ENCODE assay signal across 1 cellular context in the genomic region with DNA sequence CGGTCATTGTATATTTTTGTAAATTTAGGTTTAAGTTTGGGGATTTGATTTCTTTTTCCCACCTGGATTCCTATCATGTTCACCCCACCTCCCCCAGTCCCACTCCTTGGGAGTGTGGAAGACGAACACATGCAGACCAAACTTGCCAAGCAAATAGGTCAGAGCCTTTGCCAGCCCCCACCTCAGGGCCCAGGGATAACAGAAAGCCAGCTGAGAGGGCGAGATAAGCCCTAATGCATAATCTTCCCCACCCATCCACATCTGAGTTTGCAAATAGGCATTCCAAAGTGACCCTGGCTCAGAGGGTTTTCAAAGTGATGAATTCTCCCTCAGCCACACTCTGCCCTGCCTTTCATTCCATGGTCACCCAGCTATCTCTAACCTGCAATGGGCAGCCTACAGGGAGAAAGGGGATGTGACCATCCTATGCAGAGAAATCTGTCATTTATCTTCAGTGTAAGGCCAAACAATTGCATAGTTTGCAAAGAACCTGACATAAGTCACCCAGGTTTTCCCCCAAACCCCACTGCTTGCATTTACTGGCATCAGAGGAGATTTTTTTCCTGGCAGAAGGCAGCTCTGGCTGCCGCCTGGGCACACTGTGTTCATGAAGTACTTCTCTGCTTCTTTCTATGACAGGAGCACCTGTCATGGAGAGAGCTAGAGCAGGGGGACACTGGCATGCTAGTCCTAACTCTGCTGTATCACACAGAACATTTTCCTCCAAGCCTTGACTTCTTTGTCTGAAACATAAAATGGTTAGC.
TF ChIP-seq lines count a peak whose summit lies in the region.

No MANE protein-coding gene starts in this region.

TF ChIP-seq in K562, 482 proteins besides CTCF, POLR2A, EP300 and RAD21 (continued from another document and continues in another):
- TF ChIP-seq, protein P1, sequence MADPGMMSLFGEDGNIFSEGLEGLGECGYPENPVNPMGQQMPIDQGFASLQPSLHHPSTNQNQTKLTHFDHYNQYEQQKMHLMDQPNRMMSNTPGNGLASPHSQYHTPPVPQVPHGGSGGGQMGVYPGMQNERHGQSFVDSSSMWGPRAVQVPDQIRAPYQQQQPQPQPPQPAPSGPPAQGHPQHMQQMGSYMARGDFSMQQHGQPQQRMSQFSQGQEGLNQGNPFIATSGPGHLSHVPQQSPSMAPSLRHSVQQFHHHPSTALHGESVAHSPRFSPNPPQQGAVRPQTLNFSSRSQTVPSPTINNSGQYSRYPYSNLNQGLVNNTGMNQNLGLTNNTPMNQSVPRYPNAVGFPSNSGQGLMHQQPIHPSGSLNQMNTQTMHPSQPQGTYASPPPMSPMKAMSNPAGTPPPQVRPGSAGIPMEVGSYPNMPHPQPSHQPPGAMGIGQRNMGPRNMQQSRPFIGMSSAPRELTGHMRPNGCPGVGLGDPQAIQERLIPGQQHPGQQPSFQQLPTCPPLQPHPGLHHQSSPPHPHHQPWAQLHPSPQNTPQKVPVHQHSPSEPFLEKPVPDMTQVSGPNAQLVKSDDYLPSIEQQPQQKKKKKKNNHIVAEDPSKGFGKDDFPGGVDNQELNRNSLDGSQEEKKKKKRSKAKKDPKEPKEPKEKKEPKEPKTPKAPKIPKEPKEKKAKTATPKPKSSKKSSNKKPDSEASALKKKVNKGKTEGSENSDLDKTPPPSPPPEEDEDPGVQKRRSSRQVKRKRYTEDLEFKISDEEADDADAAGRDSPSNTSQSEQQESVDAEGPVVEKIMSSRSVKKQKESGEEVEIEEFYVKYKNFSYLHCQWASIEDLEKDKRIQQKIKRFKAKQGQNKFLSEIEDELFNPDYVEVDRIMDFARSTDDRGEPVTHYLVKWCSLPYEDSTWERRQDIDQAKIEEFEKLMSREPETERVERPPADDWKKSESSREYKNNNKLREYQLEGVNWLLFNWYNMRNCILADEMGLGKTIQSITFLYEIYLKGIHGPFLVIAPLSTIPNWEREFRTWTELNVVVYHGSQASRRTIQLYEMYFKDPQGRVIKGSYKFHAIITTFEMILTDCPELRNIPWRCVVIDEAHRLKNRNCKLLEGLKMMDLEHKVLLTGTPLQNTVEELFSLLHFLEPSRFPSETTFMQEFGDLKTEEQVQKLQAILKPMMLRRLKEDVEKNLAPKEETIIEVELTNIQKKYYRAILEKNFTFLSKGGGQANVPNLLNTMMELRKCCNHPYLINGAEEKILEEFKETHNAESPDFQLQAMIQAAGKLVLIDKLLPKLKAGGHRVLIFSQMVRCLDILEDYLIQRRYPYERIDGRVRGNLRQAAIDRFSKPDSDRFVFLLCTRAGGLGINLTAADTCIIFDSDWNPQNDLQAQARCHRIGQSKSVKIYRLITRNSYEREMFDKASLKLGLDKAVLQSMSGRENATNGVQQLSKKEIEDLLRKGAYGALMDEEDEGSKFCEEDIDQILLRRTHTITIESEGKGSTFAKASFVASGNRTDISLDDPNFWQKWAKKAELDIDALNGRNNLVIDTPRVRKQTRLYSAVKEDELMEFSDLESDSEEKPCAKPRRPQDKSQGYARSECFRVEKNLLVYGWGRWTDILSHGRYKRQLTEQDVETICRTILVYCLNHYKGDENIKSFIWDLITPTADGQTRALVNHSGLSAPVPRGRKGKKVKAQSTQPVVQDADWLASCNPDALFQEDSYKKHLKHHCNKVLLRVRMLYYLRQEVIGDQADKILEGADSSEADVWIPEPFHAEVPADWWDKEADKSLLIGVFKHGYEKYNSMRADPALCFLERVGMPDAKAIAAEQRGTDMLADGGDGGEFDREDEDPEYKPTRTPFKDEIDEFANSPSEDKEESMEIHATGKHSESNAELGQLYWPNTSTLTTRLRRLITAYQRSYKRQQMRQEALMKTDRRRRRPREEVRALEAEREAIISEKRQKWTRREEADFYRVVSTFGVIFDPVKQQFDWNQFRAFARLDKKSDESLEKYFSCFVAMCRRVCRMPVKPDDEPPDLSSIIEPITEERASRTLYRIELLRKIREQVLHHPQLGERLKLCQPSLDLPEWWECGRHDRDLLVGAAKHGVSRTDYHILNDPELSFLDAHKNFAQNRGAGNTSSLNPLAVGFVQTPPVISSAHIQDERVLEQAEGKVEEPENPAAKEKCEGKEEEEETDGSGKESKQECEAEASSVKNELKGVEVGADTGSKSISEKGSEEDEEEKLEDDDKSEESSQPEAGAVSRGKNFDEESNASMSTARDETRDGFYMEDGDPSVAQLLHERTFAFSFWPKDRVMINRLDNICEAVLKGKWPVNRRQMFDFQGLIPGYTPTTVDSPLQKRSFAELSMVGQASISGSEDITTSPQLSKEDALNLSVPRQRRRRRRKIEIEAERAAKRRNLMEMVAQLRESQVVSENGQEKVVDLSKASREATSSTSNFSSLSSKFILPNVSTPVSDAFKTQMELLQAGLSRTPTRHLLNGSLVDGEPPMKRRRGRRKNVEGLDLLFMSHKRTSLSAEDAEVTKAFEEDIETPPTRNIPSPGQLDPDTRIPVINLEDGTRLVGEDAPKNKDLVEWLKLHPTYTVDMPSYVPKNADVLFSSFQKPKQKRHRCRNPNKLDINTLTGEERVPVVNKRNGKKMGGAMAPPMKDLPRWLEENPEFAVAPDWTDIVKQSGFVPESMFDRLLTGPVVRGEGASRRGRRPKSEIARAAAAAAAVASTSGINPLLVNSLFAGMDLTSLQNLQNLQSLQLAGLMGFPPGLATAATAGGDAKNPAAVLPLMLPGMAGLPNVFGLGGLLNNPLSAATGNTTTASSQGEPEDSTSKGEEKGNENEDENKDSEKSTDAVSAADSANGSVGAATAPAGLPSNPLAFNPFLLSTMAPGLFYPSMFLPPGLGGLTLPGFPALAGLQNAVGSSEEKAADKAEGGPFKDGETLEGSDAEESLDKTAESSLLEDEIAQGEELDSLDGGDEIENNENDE (IDR thresholded peaks at IDR 0.05; ENCODE audit: low read depth, low read length), result no peak
- peak; percentile 88 for TF ChIP-seq NBN (IDR thresholded peaks at IDR 0.05; ENCODE audit: low read depth)
- TF ChIP-seq, protein P2, sequence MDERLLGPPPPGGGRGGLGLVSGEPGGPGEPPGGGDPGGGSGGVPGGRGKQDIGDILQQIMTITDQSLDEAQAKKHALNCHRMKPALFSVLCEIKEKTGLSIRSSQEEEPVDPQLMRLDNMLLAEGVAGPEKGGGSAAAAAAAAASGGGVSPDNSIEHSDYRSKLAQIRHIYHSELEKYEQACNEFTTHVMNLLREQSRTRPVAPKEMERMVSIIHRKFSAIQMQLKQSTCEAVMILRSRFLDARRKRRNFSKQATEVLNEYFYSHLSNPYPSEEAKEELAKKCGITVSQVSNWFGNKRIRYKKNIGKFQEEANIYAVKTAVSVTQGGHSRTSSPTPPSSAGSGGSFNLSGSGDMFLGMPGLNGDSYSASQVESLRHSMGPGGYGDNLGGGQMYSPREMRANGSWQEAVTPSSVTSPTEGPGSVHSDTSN (CRISPR knock-in tag; IDR thresholded peaks at IDR 0.05; ENCODE audit: low read depth), result no peak
- TF ChIP-seq, protein P2 (tag; conservative IDR thresholded peaks at IDR 0.05; ENCODE audit: low read depth), result peak; percentile 39; the same call in 1 of the 2 replicates
- TF ChIP-seq ATF1 (CRISPR knock-in tag; IDR thresholded peaks at IDR 0.05), result no peak
- TF ChIP-seq ATF1 (tag; IDR thresholded peaks at IDR 0.05), result peak; percentile 51
- TF ChIP-seq KAT7 (CRISPR knock-in tag; IDR thresholded peaks at IDR 0.05; ENCODE audit: borderline replicate concordance), result no peak
- peak; percentile 80 for TF ChIP-seq FOXJ2 (tag; IDR thresholded peaks at IDR 0.05)
- no peak for TF ChIP-seq ZNF121 (CRISPR knock-in tag; conservative IDR thresholded peaks at IDR 0.05)
- no peak for TF ChIP-seq STAG1 (CRISPR knock-in tag; IDR thresholded peaks at IDR 0.05; ENCODE audit: borderline replicate concordance)
- peak; percentile 98 for TF ChIP-seq CTBP1 (IDR thresholded peaks at IDR 0.05; ENCODE audit: borderline replicate concordance)
- TF ChIP-seq ZBTB9 (CRISPR knock-in tag; IDR thresholded peaks at IDR 0.05), result 0 out of 2 replicates have a peak, but pooled peaks have one; percentile 68
- no peak for TF ChIP-seq CCAR2 (IDR thresholded peaks at IDR 0.05; ENCODE audit: low read depth, low read length)
- peak; percentile 87 to 93 for TF ChIP-seq KDM1A (IDR thresholded peaks at IDR 0.05)
- TF ChIP-seq ADNP (tag; IDR thresholded peaks at IDR 0.05), result no peak
- TF ChIP-seq ZNF780A (CRISPR knock-in tag; IDR thresholded peaks at IDR 0.05), result no peak
- TF ChIP-seq HMG20B (CRISPR knock-in tag; IDR thresholded peaks at IDR 0.05), result no peak
- no peak for TF ChIP-seq KAT8 (IDR thresholded peaks at IDR 0.05; ENCODE audit: low read depth)
- peak; percentile 82; the same call in 1 of the 2 replicates for TF ChIP-seq DMBX1 (CRISPR knock-in tag; IDR thresholded peaks at IDR 0.05; ENCODE audit: borderline replicate concordance)
- no peak for TF ChIP-seq BRF2 (IDR thresholded peaks at IDR 0.05; ENCODE audit: borderline replicate concordance, insufficient read depth, insufficient read length)
- peak; percentile 87 for TF ChIP-seq HDAC3 (IDR thresholded peaks at IDR 0.05; ENCODE audit: borderline replicate concordance, partially characterized antibody)
- TF ChIP-seq, protein P3, sequence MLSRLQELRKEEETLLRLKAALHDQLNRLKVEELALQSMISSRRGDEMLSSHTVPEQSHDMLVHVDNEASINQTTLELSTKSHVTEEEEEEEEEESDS (CRISPR knock-in tag; IDR thresholded peaks at IDR 0.05), result no peak
- no peak for TF ChIP-seq ZKSCAN3 (CRISPR knock-in tag; IDR thresholded peaks at IDR 0.05)
- no peak for TF ChIP-seq ZNF830 (CRISPR knock-in tag; IDR thresholded peaks at IDR 0.05)
- peak; percentile 91; the same call in 1 of the 2 replicates for TF ChIP-seq ZNF644 (tag; IDR thresholded peaks at IDR 0.05; ENCODE audit: low read depth)
- TF ChIP-seq ZNF384 (IDR thresholded peaks at IDR 0.05; ENCODE audit: low read depth, low read length), result 0 out of 2 replicates have a peak, but pooled peaks have one; percentile 26
- no peak for TF ChIP-seq ZNF785 (CRISPR knock-in tag; IDR thresholded peaks at IDR 0.05)
- TF ChIP-seq RBM39 (optimal IDR thresholded peaks at IDR 0.05; ENCODE audit: low read depth, low read length), result no peak
- no peak for TF ChIP-seq NFE2L1 (tag; IDR thresholded peaks at IDR 0.05; ENCODE audit: borderline replicate concordance, low read depth)
- TF ChIP-seq, protein P4, sequence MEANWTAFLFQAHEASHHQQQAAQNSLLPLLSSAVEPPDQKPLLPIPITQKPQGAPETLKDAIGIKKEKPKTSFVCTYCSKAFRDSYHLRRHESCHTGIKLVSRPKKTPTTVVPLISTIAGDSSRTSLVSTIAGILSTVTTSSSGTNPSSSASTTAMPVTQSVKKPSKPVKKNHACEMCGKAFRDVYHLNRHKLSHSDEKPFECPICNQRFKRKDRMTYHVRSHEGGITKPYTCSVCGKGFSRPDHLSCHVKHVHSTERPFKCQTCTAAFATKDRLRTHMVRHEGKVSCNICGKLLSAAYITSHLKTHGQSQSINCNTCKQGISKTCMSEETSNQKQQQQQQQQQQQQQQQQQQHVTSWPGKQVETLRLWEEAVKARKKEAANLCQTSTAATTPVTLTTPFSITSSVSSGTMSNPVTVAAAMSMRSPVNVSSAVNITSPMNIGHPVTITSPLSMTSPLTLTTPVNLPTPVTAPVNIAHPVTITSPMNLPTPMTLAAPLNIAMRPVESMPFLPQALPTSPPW (CRISPR knock-in tag; IDR thresholded peaks at IDR 0.05), result peak; percentile 96
- no peak for TF ChIP-seq TCFL5 (CRISPR knock-in tag; conservative IDR thresholded peaks at IDR 0.05)
- TF ChIP-seq FUS (optimal IDR thresholded peaks at IDR 0.05; ENCODE audit: low read depth, low read length), result no peak
- no peak for TF ChIP-seq ASH1L (IDR thresholded peaks at IDR 0.05; ENCODE audit: borderline replicate concordance, low read depth, partially characterized antibody)
- TF ChIP-seq GTF2F1 (IDR thresholded peaks at IDR 0.05; ENCODE audit: low read depth, low read length), result no peak
- TF ChIP-seq HEY1 (CRISPR knock-in tag; IDR thresholded peaks at IDR 0.05; ENCODE audit: borderline replicate concordance), result no peak
- TF ChIP-seq FOXA3 (CRISPR knock-in tag; conservative IDR thresholded peaks at IDR 0.05 in 1 of 2, IDR thresholded peaks at IDR 0.05 in 1 of 2), result peak in 1 of 2 experiments; percentile 33; a peak in 1 of 4 replicates
- TF ChIP-seq ZBTB34 (CRISPR knock-in tag; IDR thresholded peaks at IDR 0.05), result no peak
- no peak for TF ChIP-seq CSDE1 (IDR thresholded peaks at IDR 0.05)
- peak; percentile 25; the same call in 1 of the 2 replicates for TF ChIP-seq MYBL2 (IDR thresholded peaks at IDR 0.05; ENCODE audit: low read depth)
- TF ChIP-seq MYBL2 (CRISPR knock-in tag; IDR thresholded peaks at IDR 0.05; ENCODE audit: borderline replicate concordance), result no peak
- peak; percentile 80; the same call in 1 of the 2 replicates for TF ChIP-seq OTX1 (CRISPR knock-in tag; IDR thresholded peaks at IDR 0.05)
- TF ChIP-seq DDX20 (tag; IDR thresholded peaks at IDR 0.05; ENCODE audit: low read depth), result no peak
- no peak for TF ChIP-seq NCOA6 (IDR thresholded peaks at IDR 0.05)
- no peak for TF ChIP-seq FOXK1 (CRISPR knock-in tag; IDR thresholded peaks at IDR 0.05; ENCODE audit: borderline replicate concordance)
